ENCODE assay signal across 27 cellular contexts in the genomic region with DNA sequence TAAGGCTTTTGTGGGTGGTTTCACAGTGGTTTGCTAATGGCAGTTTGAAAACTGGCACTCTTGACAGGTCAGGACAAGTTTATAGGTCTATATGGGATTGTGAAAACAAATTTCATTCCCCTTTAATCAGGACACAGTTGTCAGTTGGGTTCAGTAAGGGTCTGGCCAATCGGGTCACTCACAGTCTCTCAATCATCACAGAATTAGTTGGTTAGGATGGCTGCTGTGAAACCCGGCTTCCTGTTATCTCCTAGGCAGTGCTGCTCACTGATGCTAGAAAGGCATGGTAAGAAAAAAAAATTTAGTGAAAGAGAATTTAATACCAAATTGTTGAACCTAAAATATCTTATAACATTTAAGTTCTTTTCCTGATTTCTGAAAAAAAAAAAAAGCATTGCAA.
"Had no signal": no experiment of that assay in that cellular context is flagged by ENCODE, and none has a peak within 500 bp of the region (broad histone marks: within the 10 kb centered on the region; RNA-seq: fewer than 3 reads in every experiment).

No MANE protein-coding gene starts in this region.

- H3K4me1 ChIP-seq: left lung, lower lobe of right lung, pancreas, prostate gland, suprapubic skin, tibial artery, upper lobe of right lung had no signal

- H3K4me3 Mint-ChIP-seq: naive thymus-derived CD8-positive, alpha-beta T cell; stimulated activated naive B cell treated with anti-CD40 and anti-IgM and Interleukin-4, amounts not matched to agents 10 μg/mL and 1 μg/mL and 100 μg/mL, for 72 hours; stimulated activated naive CD8-positive, alpha-beta T cell treated with anti-CD3 and anti-CD28 coated beads, Interleukin-15, Interleukin-2, amounts not matched to agents 100 ng/mL and 50 ng/mL, for 24 hours had no signal

- H3K36me3 ChIP-seq: left lung, lower lobe of right lung, pancreas, prostate gland, suprapubic skin, thoracic aorta, tibial artery, upper lobe of right lung had no signal

- H3K27me3 ChIP-seq: left lung, suprapubic skin, tibial artery, upper lobe of right lung had no signal

- H3K27ac ChIP-seq: left lung, lower lobe of right lung, pancreas, prostate gland, skin epidermis, suprapubic skin, thoracic aorta, tibial artery, upper lobe of right lung had no signal

- H3K4me3 ChIP-seq: left lung, lower lobe of right lung, pancreas, prostate gland, skin epidermis, suprapubic skin, thoracic aorta, tibial artery, upper lobe of right lung had no signal

- H3K27me3 Mint-ChIP-seq: stimulated activated naive B cell treated with anti-CD40 and anti-IgM and Interleukin-4, amounts not matched to agents 10 μg/mL and 1 μg/mL and 100 μg/mL, for 72 hours; stimulated activated naive CD8-positive, alpha-beta T cell treated with anti-CD3 and anti-CD28 coated beads, Interleukin-15, Interleukin-2, amounts not matched to agents 100 ng/mL and 50 ng/mL, for 24 hours had no signal

- H3K9me3 ChIP-seq: left lung, lower lobe of right lung, pancreas, prostate gland, suprapubic skin, thoracic aorta, tibial artery, upper lobe of right lung had no signal

- ATAC-seq: left colon; left lung; lower lobe of right lung; naive thymus-derived CD8-positive, alpha-beta T cell; pancreas; right cardiac atrium; sciatic nerve; stimulated activated naive B cell treated with anti-CD40 and anti-IgM and Interleukin-4, amounts not matched to agents 10 μg/mL and 1 μg/mL and 100 μg/mL, for 72 hours; upper lobe of right lung had no signal

- H3K36me3 Mint-ChIP-seq: naive thymus-derived CD8-positive, alpha-beta T cell; stimulated activated naive B cell treated with anti-CD40 and anti-IgM and Interleukin-4, amounts not matched to agents 10 μg/mL and 1 μg/mL and 100 μg/mL, for 72 hours had no signal

- DNase-seq: hippocampal formation; kidney; left colon; left lung; lower lobe of right lung; mammary epithelial cell; mesenchymal stem cell; nucleus accumbens; pancreas; posterior cingulate gyrus; retina; right cardiac atrium; stimulated activated CD4-positive, alpha-beta T cell treated with anti-CD3 and anti-CD28 coated beads, Interleukin-12 subunit alpha, Interleukin-12 subunit beta, amount 100 ng/mL, for 4 hours; stimulated activated CD4-positive, alpha-beta T cell treated with anti-CD3 and anti-CD28 coated beads, Interleukin-15, amount 100 ng/mL, for 24 hours; stimulated activated CD4-positive, alpha-beta T cell treated with anti-CD3 and anti-CD28 coated beads, Interleukin-2, amount 100 ng/mL, for 24 hours; stimulated activated CD4-positive, alpha-beta T cell treated with anti-CD3 and anti-CD28 coated beads, Interleukin-4, amount 100 ng/mL, for 1 hour; stimulated activated naive B cell treated with anti-CD40 and anti-IgM and Interleukin-4, amounts not matched to agents 10 μg/mL and 1 μg/mL and 100 μg/mL, for 72 hours; tibial artery; trophoblast cell; upper lobe of right lung had no signal

- H3K4me1 Mint-ChIP-seq: stimulated activated naive B cell treated with anti-CD40 and anti-IgM and Interleukin-4, amounts not matched to agents 10 μg/mL and 1 μg/mL and 100 μg/mL, for 72 hours had no signal

- H3K27ac Mint-ChIP-seq: naive thymus-derived CD8-positive, alpha-beta T cell; stimulated activated naive B cell treated with anti-CD40 and anti-IgM and Interleukin-4, amounts not matched to agents 10 μg/mL and 1 μg/mL and 100 μg/mL, for 72 hours; stimulated activated naive CD8-positive, alpha-beta T cell treated with anti-CD3 and anti-CD28 coated beads, Interleukin-15, Interleukin-2, amounts not matched to agents 100 ng/mL and 50 ng/mL, for 24 hours had no signal
